ENCODE assay signal across 1 cellular context in the genomic region with DNA sequence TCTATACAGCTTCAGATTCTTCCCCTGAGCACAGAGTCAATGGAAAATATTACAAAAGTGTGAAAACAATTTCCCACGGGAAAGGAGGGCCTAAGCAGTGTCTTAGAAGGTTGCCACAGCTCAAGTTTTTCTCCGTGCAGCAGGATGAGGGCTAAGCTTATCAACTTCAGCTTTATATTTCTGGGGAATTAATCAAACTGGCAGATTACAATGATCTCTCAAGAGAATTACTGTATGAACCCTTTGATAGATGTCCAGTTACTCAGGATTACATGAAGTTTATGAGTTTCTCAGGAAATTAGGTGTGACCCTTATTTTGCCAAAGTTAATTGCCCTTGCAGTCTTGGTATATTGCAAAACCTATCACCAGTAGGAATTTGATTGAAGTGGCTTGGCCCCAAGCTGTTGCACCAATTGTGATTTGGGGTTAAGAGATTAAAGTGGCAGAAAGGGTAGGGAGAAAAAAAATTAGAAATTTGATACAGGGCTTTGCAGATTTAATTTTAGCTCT.
A peak's percentile ranks its signal among the peaks of the same experiment; 100 is the strongest.
TF ChIP-seq lines count a peak whose summit lies in the region.

No MANE protein-coding gene starts in this region.

TF ChIP-seq in HEK293, 187 proteins besides CTCF, POLR2A, EP300 and RAD21 (continued from another document and continues in another):
- TF ChIP-seq, protein P1, sequence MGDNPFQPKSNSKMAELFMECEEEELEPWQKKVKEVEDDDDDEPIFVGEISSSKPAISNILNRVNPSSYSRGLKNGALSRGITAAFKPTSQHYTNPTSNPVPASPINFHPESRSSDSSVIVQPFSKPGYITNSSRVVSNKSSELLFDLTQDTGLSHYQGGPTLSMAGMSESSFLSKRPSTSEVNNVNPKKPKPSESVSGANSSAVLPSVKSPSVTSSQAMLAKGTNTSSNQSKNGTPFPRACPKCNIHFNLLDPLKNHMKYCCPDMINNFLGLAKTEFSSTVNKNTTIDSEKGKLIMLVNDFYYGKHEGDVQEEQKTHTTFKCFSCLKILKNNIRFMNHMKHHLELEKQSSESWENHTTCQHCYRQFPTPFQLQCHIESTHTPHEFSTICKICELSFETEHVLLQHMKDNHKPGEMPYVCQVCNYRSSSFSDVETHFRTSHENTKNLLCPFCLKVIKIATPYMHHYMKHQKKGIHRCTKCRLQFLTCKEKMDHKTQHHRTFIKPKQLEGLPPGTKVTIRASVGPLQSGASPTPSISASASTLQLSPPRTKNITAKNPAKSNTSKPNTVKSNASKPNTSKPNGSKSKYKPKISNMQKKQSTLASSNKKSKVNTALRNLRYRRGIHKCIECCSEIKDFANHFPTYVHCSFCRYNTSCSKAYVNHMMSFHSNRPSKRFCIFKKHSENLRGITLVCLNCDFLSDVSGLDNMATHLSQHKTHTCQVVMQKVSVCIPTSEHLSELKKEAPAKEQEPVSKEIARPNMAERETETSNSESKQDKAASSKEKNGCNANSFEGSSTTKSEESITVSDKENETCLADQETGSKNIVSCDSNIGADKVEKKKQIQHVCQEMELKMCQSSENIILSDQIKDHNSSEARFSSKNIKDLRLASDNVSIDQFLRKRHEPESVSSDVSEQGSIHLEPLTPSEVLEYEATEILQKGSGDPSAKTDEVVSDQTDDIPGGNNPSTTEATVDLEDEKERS (tag by site-specific recombination; IDR thresholded peaks at IDR 0.05) = no peak
- TF ChIP-seq ZNF37A (tag by site-specific recombination; IDR thresholded peaks at IDR 0.05) (no peak), ZNF561 (tag by site-specific recombination; IDR thresholded peaks at IDR 0.05; ENCODE audit: borderline replicate concordance) (peak; percentile 34; the same call in 1 of the 2 replicates), ZNF48 (tag by site-specific recombination; IDR thresholded peaks at IDR 0.05) (no peak), ZNF311 (tag by site-specific recombination; IDR thresholded peaks at IDR 0.05; ENCODE audit: borderline replicate concordance) (no peak), ZNF654 (tag by site-specific recombination; IDR thresholded peaks at IDR 0.05; ENCODE audit: low read depth) (no peak), SCRT2 (tag by site-specific recombination; IDR thresholded peaks at IDR 0.05) (peak; percentile 82), ZNF16 (tag by site-specific recombination; IDR thresholded peaks at IDR 0.05; ENCODE audit: low read depth) (no peak), ZNF768 (tag by site-specific recombination; IDR thresholded peaks at IDR 0.05) (no peak), ZNF707 (tag by site-specific recombination; IDR thresholded peaks at IDR 0.05) (no peak), WT1 (tag by site-specific recombination; IDR thresholded peaks at IDR 0.05) (no peak), YY2 (tag by site-specific recombination; IDR thresholded peaks at IDR 0.05) (no peak), GLI4 (tag by site-specific recombination; IDR thresholded peaks at IDR 0.05) (no peak), ZNF10 (tag by site-specific recombination; IDR thresholded peaks at IDR 0.05) (0 out of 2 replicates have a peak, but pooled peaks have one; percentile 36), HOXD13 (CRISPR knock-in tag; IDR thresholded peaks at IDR 0.05; ENCODE audit: borderline replicate concordance) (no peak), ZBTB20 (tag by site-specific recombination; IDR thresholded peaks at IDR 0.05) (no peak), KLF8 (tag by site-specific recombination; IDR thresholded peaks at IDR 0.05) (0 out of 2 replicates have a peak, but pooled peaks have one; percentile 21), EGR2 (tag by site-specific recombination; IDR thresholded peaks at IDR 0.05; ENCODE audit: low read depth) (no peak), ZNF747 (tag by site-specific recombination; IDR thresholded peaks at IDR 0.05) (no peak), ZBTB17 (tag by site-specific recombination; IDR thresholded peaks at IDR 0.05) (peak; percentile 37; the same call in 1 of the 2 replicates), ZNF174 (tag by site-specific recombination; IDR thresholded peaks at IDR 0.05) (no peak), ZBTB21 (tag by site-specific recombination; IDR thresholded peaks at IDR 0.05) (no peak), ZBTB48 (tag by site-specific recombination; IDR thresholded peaks at IDR 0.05) (no peak), ZNF239 (tag by site-specific recombination; IDR thresholded peaks at IDR 0.05) (no peak), ZNF132 (tag by site-specific recombination; IDR thresholded peaks at IDR 0.05; ENCODE audit: borderline replicate concordance) (no peak), ZNF777 (tag by site-specific recombination; IDR thresholded peaks at IDR 0.05; ENCODE audit: borderline replicate concordance) (no peak), KLF7 (tag by site-specific recombination; IDR thresholded peaks at IDR 0.05; ENCODE audit: borderline replicate concordance) (peak; percentile 43; the same call in 1 of the 2 replicates), ZNF76 (tag by site-specific recombination; IDR thresholded peaks at IDR 0.05; ENCODE audit: borderline replicate concordance, low read depth) (no peak)
- TF ChIP-seq, protein P2, sequence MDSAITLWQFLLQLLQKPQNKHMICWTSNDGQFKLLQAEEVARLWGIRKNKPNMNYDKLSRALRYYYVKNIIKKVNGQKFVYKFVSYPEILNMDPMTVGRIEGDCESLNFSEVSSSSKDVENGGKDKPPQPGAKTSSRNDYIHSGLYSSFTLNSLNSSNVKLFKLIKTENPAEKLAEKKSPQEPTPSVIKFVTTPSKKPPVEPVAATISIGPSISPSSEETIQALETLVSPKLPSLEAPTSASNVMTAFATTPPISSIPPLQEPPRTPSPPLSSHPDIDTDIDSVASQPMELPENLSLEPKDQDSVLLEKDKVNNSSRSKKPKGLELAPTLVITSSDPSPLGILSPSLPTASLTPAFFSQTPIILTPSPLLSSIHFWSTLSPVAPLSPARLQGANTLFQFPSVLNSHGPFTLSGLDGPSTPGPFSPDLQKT (IDR thresholded peaks at IDR 0.05; ENCODE audit: borderline replicate concordance, low read depth, low read length) = no peak
- TF ChIP-seq, protein P3, sequence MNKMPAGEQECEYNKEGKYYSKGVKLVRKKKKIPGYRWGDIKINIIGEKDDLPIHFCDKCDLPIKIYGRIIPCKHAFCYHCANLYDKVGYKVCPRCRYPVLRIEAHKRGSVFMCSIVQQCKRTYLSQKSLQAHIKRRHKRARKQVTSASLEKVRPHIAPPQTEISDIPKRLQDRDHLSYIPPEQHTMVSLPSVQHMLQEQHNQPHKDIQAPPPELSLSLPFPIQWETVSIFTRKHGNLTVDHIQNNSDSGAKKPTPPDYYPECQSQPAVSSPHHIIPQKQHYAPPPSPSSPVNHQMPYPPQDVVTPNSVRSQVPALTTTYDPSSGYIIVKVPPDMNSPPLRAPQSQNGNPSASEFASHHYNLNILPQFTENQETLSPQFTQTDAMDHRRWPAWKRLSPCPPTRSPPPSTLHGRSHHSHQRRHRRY (tag by site-specific recombination; IDR thresholded peaks at IDR 0.05) = no peak
- TF ChIP-seq, protein P4, sequence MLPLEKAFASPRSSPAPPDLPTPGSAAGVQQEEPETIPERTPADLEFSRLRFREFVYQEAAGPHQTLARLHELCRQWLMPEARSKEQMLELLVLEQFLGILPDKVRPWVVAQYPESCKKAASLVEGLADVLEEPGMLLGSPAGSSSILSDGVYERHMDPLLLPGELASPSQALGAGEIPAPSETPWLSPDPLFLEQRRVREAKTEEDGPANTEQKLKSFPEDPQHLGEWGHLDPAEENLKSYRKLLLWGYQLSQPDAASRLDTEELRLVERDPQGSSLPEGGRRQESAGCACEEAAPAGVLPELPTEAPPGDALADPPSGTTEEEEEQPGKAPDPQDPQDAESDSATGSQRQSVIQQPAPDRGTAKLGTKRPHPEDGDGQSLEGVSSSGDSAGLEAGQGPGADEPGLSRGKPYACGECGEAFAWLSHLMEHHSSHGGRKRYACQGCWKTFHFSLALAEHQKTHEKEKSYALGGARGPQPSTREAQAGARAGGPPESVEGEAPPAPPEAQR (tag by site-specific recombination; IDR thresholded peaks at IDR 0.05) = no peak
- TF ChIP-seq, protein P5, sequence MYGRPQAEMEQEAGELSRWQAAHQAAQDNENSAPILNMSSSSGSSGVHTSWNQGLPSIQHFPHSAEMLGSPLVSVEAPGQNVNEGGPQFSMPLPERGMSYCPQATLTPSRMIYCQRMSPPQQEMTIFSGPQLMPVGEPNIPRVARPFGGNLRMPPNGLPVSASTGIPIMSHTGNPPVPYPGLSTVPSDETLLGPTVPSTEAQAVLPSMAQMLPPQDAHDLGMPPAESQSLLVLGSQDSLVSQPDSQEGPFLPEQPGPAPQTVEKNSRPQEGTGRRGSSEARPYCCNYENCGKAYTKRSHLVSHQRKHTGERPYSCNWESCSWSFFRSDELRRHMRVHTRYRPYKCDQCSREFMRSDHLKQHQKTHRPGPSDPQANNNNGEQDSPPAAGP (tag by site-specific recombination; IDR thresholded peaks at IDR 0.05) = no peak
- TF ChIP-seq, protein P6, sequence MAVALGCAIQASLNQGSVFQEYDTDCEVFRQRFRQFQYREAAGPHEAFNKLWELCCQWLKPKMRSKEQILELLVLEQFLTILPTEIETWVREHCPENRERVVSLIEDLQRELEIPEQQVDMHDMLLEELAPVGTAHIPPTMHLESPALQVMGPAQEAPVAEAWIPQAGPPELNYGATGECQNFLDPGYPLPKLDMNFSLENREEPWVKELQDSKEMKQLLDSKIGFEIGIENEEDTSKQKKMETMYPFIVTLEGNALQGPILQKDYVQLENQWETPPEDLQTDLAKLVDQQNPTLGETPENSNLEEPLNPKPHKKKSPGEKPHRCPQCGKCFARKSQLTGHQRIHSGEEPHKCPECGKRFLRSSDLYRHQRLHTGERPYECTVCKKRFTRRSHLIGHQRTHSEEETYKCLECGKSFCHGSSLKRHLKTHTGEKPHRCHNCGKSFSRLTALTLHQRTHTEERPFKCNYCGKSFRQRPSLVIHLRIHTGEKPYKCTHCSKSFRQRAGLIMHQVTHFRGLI (tag by site-specific recombination; IDR thresholded peaks at IDR 0.05) = 0 out of 2 replicates have a peak, but pooled peaks have one; percentile 31
- TF ChIP-seq, protein P7, sequence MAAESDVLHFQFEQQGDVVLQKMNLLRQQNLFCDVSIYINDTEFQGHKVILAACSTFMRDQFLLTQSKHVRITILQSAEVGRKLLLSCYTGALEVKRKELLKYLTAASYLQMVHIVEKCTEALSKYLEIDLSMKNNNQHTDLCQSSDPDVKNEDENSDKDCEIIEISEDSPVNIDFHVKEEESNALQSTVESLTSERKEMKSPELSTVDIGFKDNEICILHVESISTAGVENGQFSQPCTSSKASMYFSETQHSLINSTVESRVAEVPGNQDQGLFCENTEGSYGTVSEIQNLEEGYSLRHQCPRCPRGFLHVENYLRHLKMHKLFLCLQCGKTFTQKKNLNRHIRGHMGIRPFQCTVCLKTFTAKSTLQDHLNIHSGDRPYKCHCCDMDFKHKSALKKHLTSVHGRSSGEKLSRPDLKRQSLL (tag by site-specific recombination; IDR thresholded peaks at IDR 0.05) = no peak
- TF ChIP-seq, protein P8, sequence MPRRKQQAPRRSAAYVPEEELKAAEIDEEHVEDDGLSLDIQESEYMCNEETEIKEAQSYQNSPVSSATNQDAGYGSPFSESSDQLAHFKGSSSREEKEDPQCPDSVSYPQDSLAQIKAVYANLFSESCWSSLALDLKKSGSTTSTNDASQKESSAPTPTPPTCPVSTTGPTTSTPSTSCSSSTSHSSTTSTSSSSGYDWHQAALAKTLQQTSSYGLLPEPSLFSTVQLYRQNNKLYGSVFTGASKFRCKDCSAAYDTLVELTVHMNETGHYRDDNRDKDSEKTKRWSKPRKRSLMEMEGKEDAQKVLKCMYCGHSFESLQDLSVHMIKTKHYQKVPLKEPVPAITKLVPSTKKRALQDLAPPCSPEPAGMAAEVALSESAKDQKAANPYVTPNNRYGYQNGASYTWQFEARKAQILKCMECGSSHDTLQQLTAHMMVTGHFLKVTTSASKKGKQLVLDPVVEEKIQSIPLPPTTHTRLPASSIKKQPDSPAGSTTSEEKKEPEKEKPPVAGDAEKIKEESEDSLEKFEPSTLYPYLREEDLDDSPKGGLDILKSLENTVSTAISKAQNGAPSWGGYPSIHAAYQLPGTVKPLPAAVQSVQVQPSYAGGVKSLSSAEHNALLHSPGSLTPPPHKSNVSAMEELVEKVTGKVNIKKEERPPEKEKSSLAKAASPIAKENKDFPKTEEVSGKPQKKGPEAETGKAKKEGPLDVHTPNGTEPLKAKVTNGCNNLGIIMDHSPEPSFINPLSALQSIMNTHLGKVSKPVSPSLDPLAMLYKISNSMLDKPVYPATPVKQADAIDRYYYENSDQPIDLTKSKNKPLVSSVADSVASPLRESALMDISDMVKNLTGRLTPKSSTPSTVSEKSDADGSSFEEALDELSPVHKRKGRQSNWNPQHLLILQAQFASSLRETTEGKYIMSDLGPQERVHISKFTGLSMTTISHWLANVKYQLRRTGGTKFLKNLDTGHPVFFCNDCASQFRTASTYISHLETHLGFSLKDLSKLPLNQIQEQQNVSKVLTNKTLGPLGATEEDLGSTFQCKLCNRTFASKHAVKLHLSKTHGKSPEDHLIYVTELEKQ (tag by site-specific recombination; IDR thresholded peaks at IDR 0.05; ENCODE audit: borderline replicate concordance) = no peak
- TF ChIP-seq, protein P9, sequence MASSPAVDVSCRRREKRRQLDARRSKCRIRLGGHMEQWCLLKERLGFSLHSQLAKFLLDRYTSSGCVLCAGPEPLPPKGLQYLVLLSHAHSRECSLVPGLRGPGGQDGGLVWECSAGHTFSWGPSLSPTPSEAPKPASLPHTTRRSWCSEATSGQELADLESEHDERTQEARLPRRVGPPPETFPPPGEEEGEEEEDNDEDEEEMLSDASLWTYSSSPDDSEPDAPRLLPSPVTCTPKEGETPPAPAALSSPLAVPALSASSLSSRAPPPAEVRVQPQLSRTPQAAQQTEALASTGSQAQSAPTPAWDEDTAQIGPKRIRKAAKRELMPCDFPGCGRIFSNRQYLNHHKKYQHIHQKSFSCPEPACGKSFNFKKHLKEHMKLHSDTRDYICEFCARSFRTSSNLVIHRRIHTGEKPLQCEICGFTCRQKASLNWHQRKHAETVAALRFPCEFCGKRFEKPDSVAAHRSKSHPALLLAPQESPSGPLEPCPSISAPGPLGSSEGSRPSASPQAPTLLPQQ (tag by site-specific recombination; IDR thresholded peaks at IDR 0.05) = no peak
- TF ChIP-seq, protein P10, sequence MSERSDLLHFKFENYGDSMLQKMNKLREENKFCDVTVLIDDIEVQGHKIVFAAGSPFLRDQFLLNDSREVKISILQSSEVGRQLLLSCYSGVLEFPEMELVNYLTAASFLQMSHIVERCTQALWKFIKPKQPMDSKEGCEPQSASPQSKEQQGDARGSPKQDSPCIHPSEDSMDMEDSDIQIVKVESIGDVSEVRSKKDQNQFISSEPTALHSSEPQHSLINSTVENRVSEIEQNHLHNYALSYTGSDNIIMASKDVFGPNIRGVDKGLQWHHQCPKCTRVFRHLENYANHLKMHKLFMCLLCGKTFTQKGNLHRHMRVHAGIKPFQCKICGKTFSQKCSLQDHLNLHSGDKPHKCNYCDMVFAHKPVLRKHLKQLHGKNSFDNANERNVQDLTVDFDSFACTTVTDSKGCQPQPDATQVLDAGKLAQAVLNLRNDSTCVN (tag by site-specific recombination; optimal IDR thresholded peaks at IDR 0.05) = no peak
